ENCODE assay signal across 28 cellular contexts in genomic region chr11:75721852-75722668, GRCh38. TPM values are rescaled to one million over a fixed set of nuclear protein-coding genes. Genes with fewer than 3 reads are reported as not detected.
DNase-seq lines count a peak whose midpoint lies in the region; ATAC-seq and TF ChIP-seq lines count a peak whose summit lies in the region.
"Had no signal": no experiment of that assay in that cellular context is flagged by ENCODE, and none has a peak within 500 bp of the region (broad histone marks: within the 10 kb centered on the region; RNA-seq: fewer than 3 reads in every experiment).

No MANE protein-coding gene starts in this region.

- ATAC-seq in IMR-90 (ENCODE audit: low read depth) (no peak), mucosa of descending colon (peak; percentile 38), GM19035 (IDR thresholded peaks at IDR 0.05; ENCODE audit: unreplicated experiment) (no peak)
- ATAC-seq: activated CD4-positive, alpha-beta T cell treated with anti-CD3 and anti-CD28 coated beads for 36 hours; PC-3 had no signal

- CTCF ChIA-PET in IMR-90 (lab: Yijun Ruan, JAX), result no interaction called here

- dilution Hi-C loops in IMR-90 (cut with HindIII; ENCODE audit: low sequenced_read_pairs, unreplicated experiment), result no loop called here

- H4K91ac ChIP-seq in IMR-90 (ENCODE audit: insufficient read depth, low read depth, low read length), result no peak overlapping the region

- no peak for TF ChIP-seq RAD21 in IMR-90 (IDR thresholded peaks at IDR 0.05; ENCODE audit: low read length)

- H3K4me2 ChIP-seq in IMR-90 (ENCODE audit: low read depth, low read length), result no peak overlapping the region
- H3K4me2 ChIP-seq: smooth muscle cell had no signal

- TF ChIP-seq POLR2A in IMR-90 (IDR thresholded peaks at IDR 0.05; ENCODE audit: low read depth, low read length), result no peak

- H2AK9ac ChIP-seq in IMR-90 (replicated peaks; ENCODE audit: low read depth, low read length, poor library complexity), result no peak overlapping the region

- no peak overlapping the region for H2AK5ac ChIP-seq in IMR-90 (ENCODE audit: low read depth, low read length)

- peak overlapping the region; percentile 58 for H2AFZ ChIP-seq in IMR-90 (replicated peaks; ENCODE audit: low read length, poor library complexity)

- no peak overlapping the region for H3K23ac ChIP-seq in IMR-90 (ENCODE audit: low read depth, low read length)

- no peaks in the 10 kb centered on the region for H3K79me1 ChIP-seq in IMR-90 (ENCODE audit: low read depth in 1 of 2, low read length in 2 of 2)

- no peaks in the 10 kb centered on the region; the same call in 1 of the 2 replicates for H4K20me1 ChIP-seq in IMR-90 (ENCODE audit: insufficient read depth, low read length)

- no peak for TF ChIP-seq CTCF in C4-2B (conservative IDR thresholded peaks at IDR 0.05)
- no peak for TF ChIP-seq CTCF in IMR-90 (conservative IDR thresholded peaks at IDR 0.05; ENCODE audit: low read depth, low read length)
- TF ChIP-seq CTCF in choroid plexus epithelial cell (conservative IDR thresholded peaks at IDR 0.05; ENCODE audit: low read depth, low read length), result no peak
- no peak for TF ChIP-seq CTCF in mucosa of descending colon (IDR thresholded peaks at IDR 0.05)

- H3K14ac ChIP-seq in IMR-90 (replicated peaks; ENCODE audit: low read depth, low read length), result no peak overlapping the region

- 88% methylated on average over 7 of the region's 14 CpGs; no CpG with 5 or more reads in 1 of the 2 experiments for WGBS in IMR-90 (ENCODE audit: extremely low coverage in 2 of 2, insufficient read length in 1 of 2), 2 experiments

- H3K27ac ChIP-seq in C4-2B (peak overlapping the region; percentile 59), IMR-90 (ENCODE audit: insufficient read depth, low read length) (no peak overlapping the region)

- H4K8ac ChIP-seq in IMR-90 (ENCODE audit: low read depth in 2 of 2, low read length in 2 of 2), result no peak overlapping the region

- DNase-seq in IMR-90 (no peak), choroid plexus epithelial cell (ENCODE audit: low read depth) (peak; percentile 10), mucosa of descending colon (peak; percentile 65 to 72 (median 70)), MG63 (no peak), globus pallidus (ENCODE audit: low spot score) (no peak)
- DNase-seq: ACHN; activated CD4-positive, alpha-beta T cell treated with anti-CD3 and anti-CD28 coated beads for 36 hours; activated naive CD4-positive, alpha-beta T cell; activated T-cell treated with anti-CD3 and anti-CD28 coated beads, Interleukin-2, amount 50 U/mL, for 24 hours; Calu3; mesenchymal stem cell; naive B cell; NCI-H1105 treated with DMSO at 0.1 percent for 48 hours; NCI-H2081; NCI-H226; NCI-H774; occipital lobe; PC-3 had no signal

- BruUV-seq in IMR-90 (replicated peaks; lab: Mats Ljungman, UMichigan), result no TSS peak

- H3K4me3 ChIP-seq in IMR-90 (ENCODE audit: insufficient read depth, low read depth, low read length), result no peak overlapping the region
- no peak overlapping the region for H3K4me3 ChIP-seq in choroid plexus epithelial cell (ENCODE audit: low read depth, low read length)
- H3K4me3 ChIP-seq in mucosa of descending colon, result no peak overlapping the region
- no peak overlapping the region for H3K4me3 ChIP-seq in MG63
- H3K4me3 ChIP-seq: HAP-1, smooth muscle cell had no signal

- H3K18ac ChIP-seq in IMR-90 (ENCODE audit: low read depth, low read length), result no peak overlapping the region

- H3K4ac ChIP-seq in IMR-90 (ENCODE audit: low read depth, low read length), result no peak overlapping the region

- H3K4me1 ChIP-seq in IMR-90 (ENCODE audit: control insufficient read depth, insufficient read depth, low read length) (no peaks in the 10 kb centered on the region), mucosa of descending colon (ENCODE audit: low read depth) (peaks cover 31% of the 10 kb centered on the region)
- H3K4me1 ChIP-seq: HAP-1 had no signal

- no peak overlapping the region for H2BK15ac ChIP-seq in IMR-90 (ENCODE audit: low read depth, low read length)

- H2BK5ac ChIP-seq in IMR-90 (ENCODE audit: low read depth, low read length, poor library complexity, severe bottlenecking), result no peak overlapping the region

- H3K9me3 ChIP-seq in IMR-90 (ENCODE audit: control insufficient read depth, insufficient read depth, low read length) (no peaks in the 10 kb centered on the region), mucosa of descending colon (no peaks in the 10 kb centered on the region), MG63 (no peaks in the 10 kb centered on the region)
- H3K9me3 ChIP-seq: HAP-1 had no signal

- H3K56ac ChIP-seq in IMR-90 (ENCODE audit: extremely low read depth, insufficient read depth, low read length), result no peak overlapping the region

- no peaks in the 10 kb centered on the region for H3K9me1 ChIP-seq in IMR-90 (ENCODE audit: insufficient read depth, low read length)

- H3K27me3 ChIP-seq in IMR-90 (ENCODE audit: control insufficient read depth, insufficient read depth, low read length) (peaks cover 36% of the 10 kb centered on the region), MG63 (no peaks in the 10 kb centered on the region)

- no peak overlapping the region for H2BK120ac ChIP-seq in IMR-90 (ENCODE audit: low read depth, low read length)

- no peak overlapping the region for H2BK20ac ChIP-seq in IMR-90 (ENCODE audit: low read depth, low read length)

- no peaks in the 10 kb centered on the region for H3K36me3 ChIP-seq in IMR-90 (ENCODE audit: control insufficient read depth, insufficient read depth, low read length)
- no peaks in the 10 kb centered on the region for H3K36me3 ChIP-seq in mucosa of descending colon (ENCODE audit: low read depth)
- no peaks in the 10 kb centered on the region for H3K36me3 ChIP-seq in MG63
- H3K36me3 ChIP-seq: HAP-1 had no signal

- intact Hi-C loops in IMR-90 (cut with micrococcal nuclease), result loop anchor here (2.0 kb wide), 1 partner anchor 147 kb away; no protein-coding TSS in a partner anchor
- intact Hi-C loops in mucosa of descending colon (cut with DNase I, micrococcal nuclease), result no loop called here

- POLR2A ChIA-PET in IMR-90 (lab: Charles Lee; ENCODE audit: unreplicated experiment), result no interaction called here

- no peak overlapping the region for H4K5ac ChIP-seq in IMR-90 (ENCODE audit: low read depth, low read length)

- no peak overlapping the region for H3K9ac ChIP-seq in IMR-90 (ENCODE audit: low read depth, low read length)

- in situ Hi-C loops in IMR-90 (cut with MboI; ENCODE audit: low sequenced_read_pairs), result no loop called here

TF ChIP-seq in IMR-90, 13 proteins besides CTCF, POLR2A, EP300 and RAD21 (continues in another document):
- no peak for TF ChIP-seq MAZ (IDR thresholded peaks at IDR 0.05; ENCODE audit: borderline replicate concordance, low read depth, low read length)
- TF ChIP-seq, protein P1, sequence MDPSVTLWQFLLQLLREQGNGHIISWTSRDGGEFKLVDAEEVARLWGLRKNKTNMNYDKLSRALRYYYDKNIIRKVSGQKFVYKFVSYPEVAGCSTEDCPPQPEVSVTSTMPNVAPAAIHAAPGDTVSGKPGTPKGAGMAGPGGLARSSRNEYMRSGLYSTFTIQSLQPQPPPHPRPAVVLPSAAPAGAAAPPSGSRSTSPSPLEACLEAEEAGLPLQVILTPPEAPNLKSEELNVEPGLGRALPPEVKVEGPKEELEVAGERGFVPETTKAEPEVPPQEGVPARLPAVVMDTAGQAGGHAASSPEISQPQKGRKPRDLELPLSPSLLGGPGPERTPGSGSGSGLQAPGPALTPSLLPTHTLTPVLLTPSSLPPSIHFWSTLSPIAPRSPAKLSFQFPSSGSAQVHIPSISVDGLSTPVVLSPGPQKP (IDR thresholded peaks at IDR 0.05; ENCODE audit: borderline replicate concordance, low read depth, low read length), result no peak
- TF ChIP-seq, protein P2, sequence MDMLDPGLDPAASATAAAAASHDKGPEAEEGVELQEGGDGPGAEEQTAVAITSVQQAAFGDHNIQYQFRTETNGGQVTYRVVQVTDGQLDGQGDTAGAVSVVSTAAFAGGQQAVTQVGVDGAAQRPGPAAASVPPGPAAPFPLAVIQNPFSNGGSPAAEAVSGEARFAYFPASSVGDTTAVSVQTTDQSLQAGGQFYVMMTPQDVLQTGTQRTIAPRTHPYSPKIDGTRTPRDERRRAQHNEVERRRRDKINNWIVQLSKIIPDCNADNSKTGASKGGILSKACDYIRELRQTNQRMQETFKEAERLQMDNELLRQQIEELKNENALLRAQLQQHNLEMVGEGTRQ (IDR thresholded peaks at IDR 0.05; ENCODE audit: low read depth, low read length), result no peak
- no peak for TF ChIP-seq CHD1 (IDR thresholded peaks at IDR 0.05; ENCODE audit: low read depth, low read length)
- no peak for TF ChIP-seq NFE2L2 (IDR thresholded peaks at IDR 0.05; ENCODE audit: low read depth, low read length)
- TF ChIP-seq RCOR1 (IDR thresholded peaks at IDR 0.05; ENCODE audit: insufficient replicate concordance, low read length), result no peak
- no peak for TF ChIP-seq RFX5 (IDR thresholded peaks at IDR 0.05; ENCODE audit: low read depth, low read length)
- no peak for TF ChIP-seq FOS (IDR thresholded peaks at IDR 0.05; ENCODE audit: low read depth, low read length)
- TF ChIP-seq SMC3 (IDR thresholded peaks at IDR 0.05; ENCODE audit: low read depth, low read length), result no peak
- no peak for TF ChIP-seq MXI1 (IDR thresholded peaks at IDR 0.05; ENCODE audit: borderline replicate concordance, low read depth, low read length)
- no peak for TF ChIP-seq BHLHE40 (IDR thresholded peaks at IDR 0.05; ENCODE audit: low read depth, low read length)
- no peak for TF ChIP-seq CEBPB (IDR thresholded peaks at IDR 0.05; ENCODE audit: low read depth, low read length)

RNA-seq across cellular contexts. Expression of gene MOGAT2, which starts 4.4 kb away (rescaled TPM):
- total RNA-seq in IMR-90 (2012; rRNA removed), result not detected in 2 replicates
- polyA plus RNA-seq in IMR-90 (2012; rRNA removed), result not detected in 2 replicates
- polyA plus RNA-seq in IMR-90 (2012; cell fraction: cytosol; rRNA removed), result not detected in 2 replicates
- polyA plus RNA-seq in IMR-90 (2012; cell fraction: nucleus; rRNA removed; ENCODE audit: low replicate concordance), result not detected in 2 replicates
- total RNA-seq in mucosa of descending colon, result 100 to 1,000 TPM in 2 of 3 donors, 10 to 100 TPM in 1; 86.4 to 247 (median 192) TPM
- total RNA-seq in MG63 (2014; rRNA removed; shearing (Covaris generic); ENCODE audit: low replicate concordance), result not detected in 2 replicates
- total RNA-seq: activated CD4-positive, alpha-beta T cell treated with anti-CD3 and anti-CD28 coated beads for 36 hours; activated CD8-positive, alpha-beta memory T cell treated with anti-CD3 and anti-CD28 coated beads for 36 hours; Calu3; Daoy; dermis microvascular lymphatic vessel endothelial cell; kidney epithelial cell; occipital lobe; PC-3; smooth muscle cell; T-helper 1 cell treated with Interleukin-12 subunit alpha and Interleukin-12 subunit beta and Interleukin-4 antibody, amounts not matched to agents 30 ng/mL and 1 ng/mL, for 36 hours had no signal
- polyA plus RNA-seq: BJ, smooth muscle cell had no signal

RNA-seq across cellular contexts. Expression of gene DGAT2, which starts 46.5 kb away (rescaled TPM):
- total RNA-seq in IMR-90 (2012; rRNA removed), result 2.2 and 2.3 TPM in 2 replicates
- 1.7 and 2.4 TPM in 2 replicates for polyA plus RNA-seq in IMR-90 (2012; rRNA removed)
- 0.86 and 1.9 TPM in 2 replicates for polyA plus RNA-seq in IMR-90 (2012; cell fraction: cytosol; rRNA removed)
- 1.1 and 1.2 TPM in 2 replicates for polyA plus RNA-seq in IMR-90 (2012; cell fraction: nucleus; rRNA removed; ENCODE audit: low replicate concordance)
- 1 to 10 TPM; 3.4 to 4.2 (median 3.5) TPM for total RNA-seq in mucosa of descending colon
- total RNA-seq in MG63 (2014; rRNA removed; shearing (Covaris generic); ENCODE audit: low replicate concordance), result 8.6 and 10.3 TPM in 2 replicates

RNA-seq across cellular contexts. Expression of gene MAP6, which starts 53.2 kb away (rescaled TPM):
- 2.5 and 3.0 TPM in 2 replicates for total RNA-seq in IMR-90 (2012; rRNA removed)
- polyA plus RNA-seq in IMR-90 (2012; rRNA removed), result 3.1 and 3.4 TPM in 2 replicates
- polyA plus RNA-seq in IMR-90 (2012; cell fraction: cytosol; rRNA removed), result 1.6 and 1.9 TPM in 2 replicates
- polyA plus RNA-seq in IMR-90 (2012; cell fraction: nucleus; rRNA removed; ENCODE audit: low replicate concordance), result 6.3 and 12.8 TPM in 2 replicates
- 10 to 100 TPM in 1 of 3 donors, 1 to 10 TPM in 1, under 1 TPM in 1; 0.84 to 17.7 (median 1.9) TPM for total RNA-seq in mucosa of descending colon
- total RNA-seq in MG63 (2014; rRNA removed; shearing (Covaris generic); ENCODE audit: low replicate concordance), result not detected in 2 replicates
- total RNA-seq: Calu3 had no signal

Comparison
In these comparisons a context has a peak if more than half of its experiments do, and no peak if none do; other contexts are left out.
1. DNase-seq: peak in choroid plexus epithelial cell (single experiment) and mucosa of descending colon (3 of 3); none in IMR-90 (single experiment), MG63 (single experiment) and globus pallidus (single experiment).
2. RNA of gene MOGAT2, which starts 4.4 kb away (total RNA-seq): 86.4 to 247 TPM in mucosa of descending colon; not detected in IMR-90 and not detected in MG63; every median in the first group is over 10 times any median in the second.